In the genomic region with DNA sequence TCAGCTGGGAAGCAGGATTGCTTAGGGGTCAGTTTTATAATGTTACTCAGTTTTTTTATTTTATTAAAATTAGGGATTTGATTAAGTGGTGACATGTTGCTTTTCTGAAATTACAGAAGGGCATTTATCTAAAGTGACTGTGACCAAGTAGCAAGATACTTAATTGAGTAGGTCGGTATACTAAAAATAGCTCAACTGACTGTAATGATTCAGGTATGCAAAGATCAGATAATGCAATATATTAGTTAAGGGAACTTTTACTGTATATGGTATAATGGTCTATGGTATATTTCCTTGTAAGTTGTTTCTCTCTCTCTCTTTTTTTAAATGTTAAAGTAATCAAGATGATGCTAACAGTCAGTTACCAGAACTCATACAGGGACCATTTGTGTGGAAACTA, we compare ENCODE assay signal across 16 cellular contexts. TPM values are rescaled to one million over a fixed set of nuclear protein-coding genes. Genes with fewer than 3 reads are reported as not detected.
DNase-seq lines count a peak whose midpoint lies in the region; ATAC-seq and TF ChIP-seq lines count a peak whose summit lies in the region.
"Had no signal": no experiment of that assay in that cellular context is flagged by ENCODE, and none has a peak within 500 bp of the region (broad histone marks: within the 10 kb centered on the region; RNA-seq: fewer than 3 reads in every experiment).

No MANE protein-coding gene starts in this region.

- H3K9me3 ChIP-seq in CD4-positive, alpha-beta T cell (ENCODE audit: control insufficient read depth, low read length): no peaks in the 10 kb centered on the region
- no peaks in the 10 kb centered on the region for H3K9me3 ChIP-seq in GM23248 (ENCODE audit: low read depth)
- H3K9me3 ChIP-seq in mesenchymal stem cell (ENCODE audit: control insufficient read depth, low read length): no peaks in the 10 kb centered on the region
- H3K9me3 ChIP-seq: mucosa of descending colon, neutrophil had no signal

- no peak for DNase-seq in CD4-positive, alpha-beta T cell
- DNase-seq in GM23248 (peak; percentile 35), WTC11 (ENCODE audit: low spot score) (no peak), mesenchymal stem cell (peak; percentile 33), AG08396 (ENCODE audit: low spot score) (no peak), iPS-NIHi11 (ENCODE audit: low spot score) (no peak)
- DNase-seq: activated CD4-positive, alpha-beta T cell treated with anti-CD3 and anti-CD28 coated beads for 48 hours; activated CD8-positive, alpha-beta memory T cell treated with anti-CD3 and anti-CD28 coated beads, Interleukin-2, amount 50 U/mL, for 4 hours; DMS79; effector memory CD4-positive, alpha-beta T cell; mucosa of descending colon had no signal

- peak overlapping the region; percentile 4 for H3K27ac Mint-ChIP-seq in CD4-positive, alpha-beta T cell
- 0 out of 2 replicates have a peak overlapping the region, but pooled peaks have one; percentile 40 for H3K27ac Mint-ChIP-seq in WTC11

- H3K4me3 ChIP-seq in GM23248: no peak overlapping the region
- H3K4me3 ChIP-seq in mesenchymal stem cell (ENCODE audit: insufficient read depth in 1 of 2, low read depth in 1 of 2, low read length in 2 of 2): no peak overlapping the region
- H3K4me3 ChIP-seq: mucosa of descending colon had no signal

- no peak for TF ChIP-seq CTCF in CD4-positive, alpha-beta T cell (IDR thresholded peaks at IDR 0.05)
- TF ChIP-seq CTCF in WTC11 (IDR thresholded peaks at IDR 0.05): no peak

- H2BK120ac ChIP-seq in mesenchymal stem cell (ENCODE audit: low read depth, low read length): no peak overlapping the region

- H4K8ac ChIP-seq in mesenchymal stem cell (ENCODE audit: low read length): no peak overlapping the region

- no peak overlapping the region for H2BK12ac ChIP-seq in mesenchymal stem cell (ENCODE audit: low read length in 2 of 2)

- no peak overlapping the region for H3K9ac ChIP-seq in GM23248
- no peak overlapping the region for H3K9ac ChIP-seq in mesenchymal stem cell (ENCODE audit: low read length)

- H3K4ac ChIP-seq in mesenchymal stem cell (ENCODE audit: low read depth in 1 of 2, low read length in 2 of 2): no peak overlapping the region

- peaks cover 14% of the 10 kb centered on the region for H3K79me1 ChIP-seq in mesenchymal stem cell (replicated peaks; ENCODE audit: low read length, poor library complexity, severe bottlenecking)

- H3K14ac ChIP-seq in mesenchymal stem cell (ENCODE audit: low read length in 2 of 2): no peak overlapping the region

- no peak for ATAC-seq in CD4-positive, alpha-beta T cell (ENCODE audit: poor library complexity)
- ATAC-seq in WTC11 (no peak), GM21367 (IDR thresholded peaks at IDR 0.05; ENCODE audit: unreplicated experiment) (no peak), GM19395 (IDR thresholded peaks at IDR 0.05; ENCODE audit: unreplicated experiment) (no peak)
- ATAC-seq: HCT116, mucosa of descending colon had no signal

- H3K4me1 ChIP-seq in GM23248 (ENCODE audit: insufficient read depth) (peaks cover 41% of the 10 kb centered on the region), mesenchymal stem cell (ENCODE audit: control insufficient read depth, insufficient read depth, low read depth, low read length) (no peaks in the 10 kb centered on the region)

- 49 to 62% methylated on average over 1 of the region's 1 CpG for WGBS in GM23248 (ENCODE audit: low coverage in 1 of 2, low lambda C conversion rate in 2 of 2, missing lambda C conversion rate in 2 of 2), 2 experiments
- 100% methylated on average over 1 of the region's 1 CpG for WGBS in mesenchymal stem cell

- no peak overlapping the region for H2AFZ ChIP-seq in GM23248
- H2AFZ ChIP-seq in mesenchymal stem cell (ENCODE audit: low read depth, low read length): no peak overlapping the region

- H3K27me3 ChIP-seq in CD4-positive, alpha-beta T cell (ENCODE audit: control insufficient read depth, insufficient read depth, low read length): no peaks in the 10 kb centered on the region
- H3K27me3 ChIP-seq in GM23248 (replicated peaks; ENCODE audit: insufficient read depth) (no peaks in the 10 kb centered on the region), mesenchymal stem cell (ENCODE audit: control insufficient read depth in 1 of 2, insufficient read depth in 1 of 2, low read length in 2 of 2) (no peaks in the 10 kb centered on the region)
- H3K27me3 ChIP-seq: neutrophil had no signal

- POLR2A ChIA-PET in CD4-positive, alpha-beta T cell (lab: Charles Lee): no interaction called here
- POLR2A ChIA-PET in WTC11 (lab: Charles Lee): no interaction called here

- H3K4me2 ChIP-seq in GM23248 (ENCODE audit: unreplicated experiment) (peak overlapping the region; percentile 22), mesenchymal stem cell (ENCODE audit: low read length, poor library complexity, severe bottlenecking) (no peak overlapping the region)

- CTCF ChIA-PET in CD4-positive, alpha-beta T cell (lab: Charles Lee): interaction anchor here (0.5 kb wide), 1 partner anchor 47 kb away, joined by 3 read pairs; no protein-coding TSS in a partner anchor
- CTCF ChIA-PET in WTC11 (lab: Charles Lee): interaction anchor here (0.7 to 2.7 kb wide), 3 partner anchors 43 to 155 kb away, joined by 3 to 15 read pairs (median 7); no protein-coding TSS in a partner anchor

- H3K79me2 ChIP-seq in GM23248 (ENCODE audit: insufficient read depth): peaks cover 99% of the 10 kb centered on the region

- no peak overlapping the region for H4K91ac ChIP-seq in mesenchymal stem cell (ENCODE audit: low read length)

- H3K27ac ChIP-seq in CD4-positive, alpha-beta T cell (ENCODE audit: low read depth, low read length): no peak overlapping the region
- H3K27ac ChIP-seq in GM23248 (peak overlapping the region; percentile 41), mesenchymal stem cell (ENCODE audit: low read length, poor library complexity, severe bottlenecking) (no peak overlapping the region)
- H3K27ac ChIP-seq: neutrophil, RWPE1 had no signal

- in situ Hi-C loops in GM23248 (cut with MboI): no loop called here

- H3K27me3 Mint-ChIP-seq in CD4-positive, alpha-beta T cell: no peaks in the 10 kb centered on the region
- H3K27me3 Mint-ChIP-seq in WTC11 (ENCODE audit: low read depth): no peaks in the 10 kb centered on the region

- H3K23ac ChIP-seq in mesenchymal stem cell (ENCODE audit: low read length in 2 of 2): no peak overlapping the region

- H3K9me3 Mint-ChIP-seq in CD4-positive, alpha-beta T cell: no peaks in the 10 kb centered on the region
- H3K9me3 Mint-ChIP-seq in WTC11: no peaks in the 10 kb centered on the region

- H3K4me1 Mint-ChIP-seq in CD4-positive, alpha-beta T cell (ENCODE audit: low read depth): peaks cover 60% of the 10 kb centered on the region
- H3K4me1 Mint-ChIP-seq in WTC11: peaks cover 14% of the 10 kb centered on the region

- H4K20me1 ChIP-seq in GM23248 (ENCODE audit: insufficient read depth): peaks cover 23% of the 10 kb centered on the region

- H3F3A ChIP-seq in GM23248 (ENCODE audit: insufficient read depth): peaks cover 30% of the 10 kb centered on the region

- no peak overlapping the region for H2BK5ac ChIP-seq in mesenchymal stem cell (ENCODE audit: low read depth, low read length, poor library complexity, severe bottlenecking)

- intact Hi-C loops in CD4-positive, alpha-beta T cell (cut with DNase I, micrococcal nuclease): no loop called here

- no peaks in the 10 kb centered on the region for H3K9me2 ChIP-seq in GM23248 (ENCODE audit: insufficient read depth)

- no peak overlapping the region for H3K4me3 Mint-ChIP-seq in CD4-positive, alpha-beta T cell
- no peak overlapping the region for H3K4me3 Mint-ChIP-seq in WTC11

- no peak overlapping the region for H2BK15ac ChIP-seq in mesenchymal stem cell (ENCODE audit: low read depth, poor library complexity, severe bottlenecking)

- no peak overlapping the region for H2AK5ac ChIP-seq in mesenchymal stem cell (ENCODE audit: low read length, severe bottlenecking)

- peaks cover 31% of the 10 kb centered on the region for H3K36me3 ChIP-seq in GM23248 (ENCODE audit: low read depth)
- H3K36me3 ChIP-seq in mesenchymal stem cell (ENCODE audit: control insufficient read depth in 1 of 2, insufficient read depth in 2 of 2, low read depth in 1 of 2, low read length in 2 of 2): peaks cover 2 to 32% of the 10 kb centered on the region in 2 experiments

- no peak overlapping the region for H3K18ac ChIP-seq in mesenchymal stem cell (ENCODE audit: low read depth in 1 of 2, low read length in 2 of 2)

- peaks cover 44% of the 10 kb centered on the region for H3K36me3 Mint-ChIP-seq in CD4-positive, alpha-beta T cell (ENCODE audit: low read depth)
- H3K36me3 Mint-ChIP-seq in WTC11: peaks cover 27% of the 10 kb centered on the region

TF ChIP-seq in WTC11, 78 proteins besides CTCF, POLR2A, EP300 and RAD21 (continues in another document):
- TF ChIP-seq IRF2 (CRISPR knock-in tag; IDR thresholded peaks at IDR 0.05; ENCODE audit: borderline replicate concordance, low read depth): no peak
- TF ChIP-seq, protein P1, sequence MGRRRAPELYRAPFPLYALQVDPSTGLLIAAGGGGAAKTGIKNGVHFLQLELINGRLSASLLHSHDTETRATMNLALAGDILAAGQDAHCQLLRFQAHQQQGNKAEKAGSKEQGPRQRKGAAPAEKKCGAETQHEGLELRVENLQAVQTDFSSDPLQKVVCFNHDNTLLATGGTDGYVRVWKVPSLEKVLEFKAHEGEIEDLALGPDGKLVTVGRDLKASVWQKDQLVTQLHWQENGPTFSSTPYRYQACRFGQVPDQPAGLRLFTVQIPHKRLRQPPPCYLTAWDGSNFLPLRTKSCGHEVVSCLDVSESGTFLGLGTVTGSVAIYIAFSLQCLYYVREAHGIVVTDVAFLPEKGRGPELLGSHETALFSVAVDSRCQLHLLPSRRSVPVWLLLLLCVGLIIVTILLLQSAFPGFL (CRISPR knock-in tag; IDR thresholded peaks at IDR 0.05; ENCODE audit: borderline replicate concordance): no peak
- TF ChIP-seq, protein P2, sequence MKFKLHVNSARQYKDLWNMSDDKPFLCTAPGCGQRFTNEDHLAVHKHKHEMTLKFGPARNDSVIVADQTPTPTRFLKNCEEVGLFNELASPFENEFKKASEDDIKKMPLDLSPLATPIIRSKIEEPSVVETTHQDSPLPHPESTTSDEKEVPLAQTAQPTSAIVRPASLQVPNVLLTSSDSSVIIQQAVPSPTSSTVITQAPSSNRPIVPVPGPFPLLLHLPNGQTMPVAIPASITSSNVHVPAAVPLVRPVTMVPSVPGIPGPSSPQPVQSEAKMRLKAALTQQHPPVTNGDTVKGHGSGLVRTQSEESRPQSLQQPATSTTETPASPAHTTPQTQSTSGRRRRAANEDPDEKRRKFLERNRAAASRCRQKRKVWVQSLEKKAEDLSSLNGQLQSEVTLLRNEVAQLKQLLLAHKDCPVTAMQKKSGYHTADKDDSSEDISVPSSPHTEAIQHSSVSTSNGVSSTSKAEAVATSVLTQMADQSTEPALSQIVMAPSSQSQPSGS (CRISPR knock-in tag; IDR thresholded peaks at IDR 0.05; ENCODE audit: borderline replicate concordance, low read depth): no peak
- TF ChIP-seq ZNF423 (CRISPR knock-in tag; IDR thresholded peaks at IDR 0.05): no peak
- TF ChIP-seq MYBL2 (CRISPR knock-in tag; IDR thresholded peaks at IDR 0.05): no peak
- no peak for TF ChIP-seq NR1H2 (CRISPR knock-in tag; IDR thresholded peaks at IDR 0.05)

RNA-seq across cellular contexts. Expression of a gene that starts 26.2 kb away (rescaled TPM):
- total RNA-seq in CD4-positive, alpha-beta T cell: 10 to 100 TPM; 42.7 to 44.8 TPM
- total RNA-seq in GM23248 (2014; rRNA removed; shearing (Covaris generic)): 16.4 and 18.1 TPM in 2 replicates
- polyA plus RNA-seq in GM23248 (2016; fragmentation: Nextera tagmentation; extraction: Ambion mirVana): 6.7 and 7.3 TPM in 2 replicates
- total RNA-seq in WTC11 (2021): 18.5 to 22.1 TPM (median 20.2 TPM) in 3 replicates
- 6.0 TPM for polyA plus RNA-seq in mesenchymal stem cell (2013, experiment 1 of 2)
- 6.2 TPM for polyA plus RNA-seq in mesenchymal stem cell (2013, experiment 2 of 2)

Comparison
In these comparisons a context has a peak if more than half of its experiments do, and no peak if none do; other contexts are left out.
1. DNase-seq: peak in GM23248 (single experiment) and mesenchymal stem cell (single experiment); none in CD4-positive, alpha-beta T cell (0 of 10), WTC11 (single experiment), AG08396 (single experiment) and iPS-NIHi11 (single experiment).